2 cellular contexts compared by ENCODE assay signal in genomic region chr15:29860872-29861271, GRCh38.
TF ChIP-seq lines count a peak whose summit lies in the region.

No MANE protein-coding gene starts in this region.

TF ChIP-seq in IMR-90, 13 proteins besides CTCF, POLR2A, EP300 and RAD21:
- TF ChIP-seq NFE2L2 (IDR thresholded peaks at IDR 0.05; ENCODE audit: low read depth, low read length) (no peak), MAFK (IDR thresholded peaks at IDR 0.05; ENCODE audit: low read depth, low read length) (no peak), CEBPB (IDR thresholded peaks at IDR 0.05; ENCODE audit: low read depth, low read length) (peak; percentile 65), USF2 (IDR thresholded peaks at IDR 0.05; ENCODE audit: low read depth, low read length) (no peak), ELK1 (IDR thresholded peaks at IDR 0.05; ENCODE audit: borderline replicate concordance, low read depth, low read length) (no peak), RFX5 (IDR thresholded peaks at IDR 0.05; ENCODE audit: low read depth, low read length) (no peak)

TF ChIP-seq in SK-N-SH treated with all-trans-retinoic acid at 6 μM for 48 hours, 23 proteins besides CTCF, POLR2A, EP300 and RAD21:
- no peak for TF ChIP-seq ZNF565 (CRISPR knock-in tag; conservative IDR thresholded peaks at IDR 0.05; ENCODE audit: low read depth)
- TF ChIP-seq ESRRG (CRISPR knock-in tag; IDR thresholded peaks at IDR 0.05) = no peak
- TF ChIP-seq GLIS3 (CRISPR knock-in tag; IDR thresholded peaks at IDR 0.05) = no peak
- TF ChIP-seq TOX (CRISPR knock-in tag; IDR thresholded peaks at IDR 0.05; ENCODE audit: borderline replicate concordance) = no peak
- no peak for TF ChIP-seq TSHZ2 (CRISPR knock-in tag; IDR thresholded peaks at IDR 0.05)
- TF ChIP-seq POU6F1 (CRISPR knock-in tag; IDR thresholded peaks at IDR 0.05; ENCODE audit: borderline replicate concordance, low read depth) = no peak
- TF ChIP-seq CREB5 (CRISPR knock-in tag; IDR thresholded peaks at IDR 0.05; ENCODE audit: low read depth) = no peak
- no peak for TF ChIP-seq CSDC2 (CRISPR knock-in tag; IDR thresholded peaks at IDR 0.05)
- no peak for TF ChIP-seq OSR1 (CRISPR knock-in tag; IDR thresholded peaks at IDR 0.05)
- no peak for TF ChIP-seq TCF4 (CRISPR knock-in tag; IDR thresholded peaks at IDR 0.05; ENCODE audit: borderline replicate concordance)
- no peak for TF ChIP-seq ZFP30 (CRISPR knock-in tag; IDR thresholded peaks at IDR 0.05)
- TF ChIP-seq ZNF8 (CRISPR knock-in tag; IDR thresholded peaks at IDR 0.05) = no peak
- TF ChIP-seq PPARA (CRISPR knock-in tag; IDR thresholded peaks at IDR 0.05; ENCODE audit: borderline replicate concordance) = no peak
- no peak for TF ChIP-seq ARNTL (CRISPR knock-in tag; IDR thresholded peaks at IDR 0.05; ENCODE audit: borderline replicate concordance, low read depth)
- no peak for TF ChIP-seq RARB (CRISPR knock-in tag; IDR thresholded peaks at IDR 0.05)
- TF ChIP-seq CSRNP3 (CRISPR knock-in tag; IDR thresholded peaks at IDR 0.05) = no peak
TF ChIP-seq in SK-N-SH treated with all-trans-retinoic acid at 6 μM for 48 hours: peak in this region for 0.
